In the genomic region with DNA sequence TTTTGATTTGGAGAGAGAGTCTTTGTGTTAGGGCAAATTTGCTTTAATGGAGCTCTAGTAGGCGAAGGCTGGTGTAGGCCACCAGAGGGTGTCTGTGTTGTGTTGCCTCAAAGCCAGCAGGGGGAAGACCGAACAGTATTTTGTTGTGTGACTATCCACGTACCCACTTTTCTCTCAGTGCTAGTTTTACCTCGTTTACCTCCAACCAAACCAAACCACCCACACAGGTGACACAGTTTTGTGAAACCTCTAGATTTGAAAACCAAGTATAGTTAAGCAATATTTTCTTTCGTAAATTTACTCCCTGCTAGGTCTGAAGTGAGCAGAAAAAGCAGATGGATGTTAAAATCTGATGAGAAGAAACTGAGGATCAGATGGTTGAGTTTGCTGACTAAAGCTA, we compare ENCODE assay signal across 8 cellular contexts. TPM values are rescaled to one million over a fixed set of nuclear protein-coding genes. Genes with fewer than 3 reads are reported as not detected.
DNase-seq lines count a peak whose midpoint lies in the region; ATAC-seq and TF ChIP-seq lines count a peak whose summit lies in the region.

No MANE protein-coding gene starts in this region.

- H3K36me3 ChIP-seq in Caco-2 (ENCODE audit: control insufficient read depth, insufficient read depth, low read length), result no peaks in the 10 kb centered on the region

- H3K9me3 ChIP-seq in Caco-2, result no peaks in the 10 kb centered on the region

- intact Hi-C loops in Caco-2 (cut with micrococcal nuclease; ENCODE audit: unreplicated experiment), result loop anchor here (1.0 to 2.0 kb wide), 2 partner anchors 133 to 199 kb away; partner anchors contain the start of gene ATP5MC2

- H3K27ac ChIP-seq in skin epidermis, result peak overlapping the region in 18 of 21 experiments; percentile 3 to 80 (median 32)

- CTCF ChIA-PET in Caco-2 (lab: Charles Lee) (interaction anchor here (0.8 to 1.9 kb wide), 9 partner anchors 29 to 200 kb away, joined by 3 to 43 read pairs (median 4); partner anchors contain the start of genes ATF7, ATP5MC2 and TARBP2), T-cell (lab: Charles Lee) (interaction anchor here (0.6 to 2.2 kb wide), 11 partner anchors 8 to 222 kb away, joined by 3 to 35 read pairs (median 3); partner anchors contain the start of genes AAAS (in 1 of the 2) and ATP5MC2 (in 1 of the 2))

- H3K4me1 ChIP-seq in Caco-2, result peaks cover 9% of the 10 kb centered on the region

- TF ChIP-seq CTCF in Caco-2 (IDR thresholded peaks at IDR 0.05; ENCODE audit: insufficient read depth in 1 of 2, low read depth in 1 of 2, low read length in 1 of 2, severe bottlenecking in 1 of 2, unreplicated experiment in 1 of 2), result peak; percentile 61 to 94
- peak; percentile 82 for TF ChIP-seq CTCF in NB4 (IDR thresholded peaks at IDR 0.05; ENCODE audit: low read depth, low read length)

- ATAC-seq in GM21528 (IDR thresholded peaks at IDR 0.05; ENCODE audit: low FRiP score, unreplicated experiment) (peak; percentile 64), T-cell (replicated peaks in 1 of 4) (peak; percentile 88 to 93 (median 91)), GM21423 (IDR thresholded peaks at IDR 0.05; ENCODE audit: unreplicated experiment) (no peak)

- no peak overlapping the region for H3K4me3 Mint-ChIP-seq in Caco-2 (ENCODE audit: unreplicated experiment)
- H3K4me3 Mint-ChIP-seq in T-cell, result no peak overlapping the region

- H3K27me3 Mint-ChIP-seq in Caco-2 (ENCODE audit: insufficient read depth, unreplicated experiment), result no peaks in the 10 kb centered on the region
- H3K27me3 Mint-ChIP-seq in T-cell, result no peaks in the 10 kb centered on the region

- H3K4me3 ChIP-seq in Caco-2 (ENCODE audit: low read depth, low read length), result no peak overlapping the region
- no peak overlapping the region for H3K4me3 ChIP-seq in NB4 (ENCODE audit: low read depth, low read length)
- H3K4me3 ChIP-seq in skin epidermis, result no peak overlapping the region

- H3K4me1 Mint-ChIP-seq in Caco-2 (ENCODE audit: low read depth, unreplicated experiment) (no peaks in the 10 kb centered on the region), T-cell (peaks cover 7 to 14% (median 9%) of the 10 kb centered on the region in 3 donors)

- DNase-seq in Caco-2 (peak; percentile 57 to 59), NB4 (ENCODE audit: low read depth) (peak; percentile 69), T-cell (peak in 32 of 34 experiments; percentile 3 to 66 (median 45)), astrocyte of the hippocampus (ENCODE audit: low read depth, low spot score) (peak; percentile 84), iPS DF 4.7 (ENCODE audit: extremely low read depth, low spot score) (peak; percentile 53)

- peaks cover 8% of the 10 kb centered on the region for H3K36me3 Mint-ChIP-seq in Caco-2 (ENCODE audit: insufficient read depth, unreplicated experiment)
- H3K36me3 Mint-ChIP-seq in T-cell, result peaks cover 9% of the 10 kb centered on the region

- no peaks in the 10 kb centered on the region for H3K9me3 Mint-ChIP-seq in Caco-2 (ENCODE audit: unreplicated experiment)
- H3K9me3 Mint-ChIP-seq in T-cell, result no peaks in the 10 kb centered on the region

- BruUV-seq in Caco-2 (replicated peaks; lab: Mats Ljungman, UMichigan), result no TSS peak

- no peak for TF ChIP-seq POLR2A in NB4 (IDR thresholded peaks at IDR 0.05; ENCODE audit: extremely low read depth, insufficient read length)

- POLR2A ChIA-PET in Caco-2 (lab: Charles Lee), result interaction anchor here (0.8 kb wide), 1 partner anchor 43 kb away, joined by 4 read pairs; the partner anchor contains the start of gene TARBP2
- POLR2A ChIA-PET in T-cell (lab: Charles Lee), result no interaction called here

- no peaks in the 10 kb centered on the region for H3K27me3 ChIP-seq in Caco-2 (replicated peaks; ENCODE audit: control insufficient read depth, insufficient read depth, low read length)

- H3K27ac Mint-ChIP-seq in Caco-2 (ENCODE audit: unreplicated experiment), result no peak overlapping the region
- H3K27ac Mint-ChIP-seq in T-cell, result peak overlapping the region; percentile 84 to 85

RNA-seq across cellular contexts. Expression of gene NPFF, which starts 36.3 kb away (rescaled TPM):
- total RNA-seq in Caco-2 (2022) (2.4 TPM in 1 of 2 replicates, not detected in the other), T-cell (not detected)

RNA-seq across cellular contexts. Expression of gene TARBP2, which starts 42.5 kb away (rescaled TPM):
- 43.9 and 50.7 TPM in 2 replicates for total RNA-seq in Caco-2 (2022)
- total RNA-seq in T-cell, result 10 to 100 TPM; 31.4 to 44.7 (median 39.1) TPM

RNA-seq across cellular contexts. Expression of gene MAP3K12, which starts 44.3 kb away (rescaled TPM):
- total RNA-seq in Caco-2 (2022), result 2.4 and 3.9 TPM in 2 replicates
- total RNA-seq in T-cell, result 10 to 100 TPM; 21.4 to 29.9 (median 25.9) TPM
